17 cellular contexts compared by ENCODE assay signal in genomic region chr10:125049216-125049903, GRCh38.
DNase-seq lines count a peak whose midpoint lies in the region; ATAC-seq, FAIRE-seq and TF ChIP-seq lines count a peak whose summit lies in the region.
"Had no signal": no experiment of that assay in that cellular context is flagged by ENCODE, and none has a peak within 500 bp of the region (broad histone marks: within the 10 kb centered on the region; RNA-seq: fewer than 3 reads in every experiment).

No MANE protein-coding gene starts in this region.

- no peak for TF ChIP-seq RAD21 in HepG2 (CRISPR knock-in tag; IDR thresholded peaks at IDR 0.05)

- no peak overlapping the region for H3K27ac ChIP-seq in right lobe of liver
- no peak overlapping the region for H3K27ac ChIP-seq in HepG2 (ENCODE audit: extremely low read length, insufficient read depth, low read length)
- no peak overlapping the region for H3K27ac ChIP-seq in endothelial cell of umbilical vein (ENCODE audit: insufficient read depth, low read depth, low read length)
- peak overlapping the region; percentile 28 to 39 for H3K27ac ChIP-seq in ovary
- H3K27ac ChIP-seq: foreskin keratinocyte, GM23248 had no signal

- POLR2A ChIA-PET in HepG2 (lab: Yijun Ruan, JAX) (no interaction called here), endothelial cell of umbilical vein (lab: Charles Lee) (no interaction called here)

- H3K79me2 ChIP-seq in HepG2 (ENCODE audit: insufficient read depth, low read length) (no peaks in the 10 kb centered on the region), endothelial cell of umbilical vein (ENCODE audit: control insufficient read depth, insufficient read depth, low read length) (peaks cover 91% of the 10 kb centered on the region)

- intact Hi-C loops in right lobe of liver (cut with DNase I) (no loop called here), HepG2 (cut with micrococcal nuclease; ENCODE audit: unreplicated experiment) (no loop called here), endothelial cell of umbilical vein (cut with micrococcal nuclease) (loop anchor here (5.0 to 10.0 kb wide), 3 partner anchors 108 to 665 kb away; partner anchors contain the start of gene EDRF1), ovary (cut with DNase I) (loop anchor here in 1 of 4 donors (5.0 kb wide), 1 partner anchor 108 kb away; no protein-coding TSS in a partner anchor)

- ATAC-seq in right lobe of liver (peak in 3 of 4 donors; percentile 10 to 20 (median 17)), HepG2 (no peak)
- ATAC-seq: activated T-cell treated with anti-CD3 and anti-CD28 coated beads, Interleukin-2, amount 50 U/mL, for 4 hours; foreskin keratinocyte had no signal

- CTCF ChIA-PET in HepG2 (lab: Yijun Ruan, JAX; ENCODE audit: low intra/inter-chr PET ratio, low total read pairs) = no interaction called here
- CTCF ChIA-PET in endothelial cell of umbilical vein (lab: Charles Lee) = interaction anchor here (1.2 to 7.6 kb wide), 4 partner anchors 8 to 38 kb away, joined by 3 to 159 read pairs (median 4); no protein-coding TSS in a partner anchor

- TF ChIP-seq POLR2A in right lobe of liver (IDR thresholded peaks at IDR 0.05) = no peak
- TF ChIP-seq POLR2A in HepG2 (IDR thresholded peaks at IDR 0.05; ENCODE audit: insufficient read depth in 1 of 2, low read depth in 2 of 2, low read length in 2 of 2) = no peak
- no peak for TF ChIP-seq POLR2A in endothelial cell of umbilical vein (IDR thresholded peaks at IDR 0.05; ENCODE audit: low read depth, low read length)
- TF ChIP-seq POLR2A in ovary (IDR thresholded peaks at IDR 0.05) = no peak

- no peak for TF ChIP-seq CTCF in right lobe of liver (IDR thresholded peaks at IDR 0.05)
- no peak for TF ChIP-seq CTCF in HepG2 (CRISPR knock-in tag; IDR thresholded peaks at IDR 0.05)
- no peak for TF ChIP-seq CTCF in endothelial cell of umbilical vein (IDR thresholded peaks at IDR 0.05; ENCODE audit: extremely low read depth in 1 of 2, insufficient read depth in 1 of 2, low read depth in 1 of 2, low read length in 2 of 2)
- TF ChIP-seq CTCF in ovary (IDR thresholded peaks at IDR 0.05) = no peak

- DNase-seq in right lobe of liver (no peak), HepG2 (ENCODE audit: low spot score) (no peak), endothelial cell of umbilical vein (ENCODE audit: low read depth, low spot score) (peak; percentile 87), ovary (peak in 1 of 5 donors; percentile 33), COLO829 (ENCODE audit: low spot score) (no peak), RPMI8226 (no peak)
- DNase-seq in effector CD8-positive, alpha-beta T cell (lab: John Stamatoyannopoulos, UW) = no peak
- DNase-seq in stimulated activated CD8-positive, alpha-beta memory T cell treated with anti-CD3 and anti-CD28 coated beads, Interleukin-4, amount 100 ng/mL, for 48 hours = no peak
- DNase-seq: activated CD4-positive, alpha-beta T cell treated with anti-CD3 and anti-CD28 coated beads, Interleukin-2, amount 10 ng/mL, durations not matched to agents 24 days and 14 days; activated T-cell treated with anti-CD3 and anti-CD28 coated beads, Interleukin-2, amount 50 U/mL, for 4 hours; foreskin keratinocyte; GM23248; NCI-H1694; NCI-H510A treated with DMSO at 0.1 percent for 48 hours; stimulated activated naive CD4-positive, alpha-beta T cell treated with Interleukin-2 at 50 U/mL for 16 hours; T-helper 1 cell had no signal

- H2AFZ ChIP-seq in HepG2 (ENCODE audit: low read length) (no peak overlapping the region), endothelial cell of umbilical vein (ENCODE audit: low read depth, low read length) (no peak overlapping the region)
- H2AFZ ChIP-seq: GM23248 had no signal

- H3K36me3 ChIP-seq in right lobe of liver (no peaks in the 10 kb centered on the region), HepG2 (replicated peaks in 1 of 2; ENCODE audit: control insufficient read depth in 1 of 2, insufficient read depth in 2 of 2, low read length in 2 of 2) (no peaks in the 10 kb centered on the region), endothelial cell of umbilical vein (ENCODE audit: control insufficient read depth in 2 of 2, extremely low read depth in 1 of 2, insufficient read depth in 2 of 2, low read length in 2 of 2) (peaks cover 0 to 5% of the 10 kb centered on the region in 2 experiments), ovary (no peaks in the 10 kb centered on the region)

- no peaks in the 10 kb centered on the region for H3K9me3 ChIP-seq in right lobe of liver
- H3K9me3 ChIP-seq in HepG2 (ENCODE audit: low read length) = no peaks in the 10 kb centered on the region
- no peaks in the 10 kb centered on the region for H3K9me3 ChIP-seq in endothelial cell of umbilical vein (replicated peaks; ENCODE audit: control insufficient read depth, insufficient read depth, low read length)
- H3K9me3 ChIP-seq in ovary = no peaks in the 10 kb centered on the region

- TF ChIP-seq EP300 in HepG2 (IDR thresholded peaks at IDR 0.05; ENCODE audit: low read depth in 2 of 2, low read length in 2 of 2) = no peak
- TF ChIP-seq EP300 in HepG2 (CRISPR knock-in tag; IDR thresholded peaks at IDR 0.05; ENCODE audit: borderline replicate concordance) = no peak
- TF ChIP-seq EP300 in ovary (IDR thresholded peaks at IDR 0.05) = no peak

- H3K4me3 ChIP-seq in right lobe of liver (no peak overlapping the region), HepG2 (replicated peaks in 1 of 3; ENCODE audit: insufficient read depth in 1 of 3, low read depth in 2 of 3, low read length in 3 of 3) (no peak overlapping the region), endothelial cell of umbilical vein (replicated peaks in 1 of 3; ENCODE audit: insufficient read depth in 1 of 3, low read depth in 1 of 3, low read length in 3 of 3) (no peak overlapping the region), ovary (no peak overlapping the region)
- H3K4me3 ChIP-seq: GM23248 had no signal

- in situ Hi-C loops in HepG2 (cut with HindIII; ENCODE audit: extremely low pct_ligation_motif_present, low pct_unique_long_range_greater_than_20kb) = no loop called here

- no peaks in the 10 kb centered on the region for H3K9me1 ChIP-seq in endothelial cell of umbilical vein (replicated peaks; ENCODE audit: control insufficient read depth, extremely low read depth, insufficient read depth, low read length)

- H3K9ac ChIP-seq in HepG2 (ENCODE audit: insufficient read depth, low read depth, low read length) = no peak overlapping the region
- H3K9ac ChIP-seq in endothelial cell of umbilical vein (replicated peaks; ENCODE audit: extremely low read depth, insufficient read depth, low read length) = no peak overlapping the region
- H3K9ac ChIP-seq: GM23248 had no signal

- whole genome bisulfite sequencing in right lobe of liver (ENCODE audit: insufficient coverage, low coverage, low lambda C conversion rate, missing lambda C conversion rate) = 20% methylated on average over 7 of the region's 17 CpGs
- WGBS in HepG2 (ENCODE audit: low lambda C conversion rate) = 8% methylated on average over 16 of the region's 17 CpGs
- 55 to 57% (median 56%) methylated on average over 17 of the region's 17 CpGs for WGBS in ovary, 3 donors

- BruUV-seq in HepG2 (replicated peaks; lab: Mats Ljungman, UMichigan) = no TSS peak
- no TSS peak for BruUV-seq in endothelial cell of umbilical vein (replicated peaks; lab: Mats Ljungman, UMichigan)

- no peaks in the 10 kb centered on the region for H4K20me1 ChIP-seq in HepG2 (ENCODE audit: insufficient read depth, low read length)
- H4K20me1 ChIP-seq in endothelial cell of umbilical vein (replicated peaks; ENCODE audit: control insufficient read depth, extremely low read depth, insufficient read depth, low read length) = no peaks in the 10 kb centered on the region

- H3K4me1 ChIP-seq in right lobe of liver (peaks cover 0 to 5% (median 0%) of the 10 kb centered on the region in 4 donors), HepG2 (ENCODE audit: insufficient read depth, low read length) (no peaks in the 10 kb centered on the region), endothelial cell of umbilical vein (ENCODE audit: control insufficient read depth, extremely low read depth, insufficient read depth, low read length) (peaks cover 26% of the 10 kb centered on the region), ovary (ENCODE audit: insufficient read depth) (peaks cover 24% of the 10 kb centered on the region)

- FAIRE-seq in HepG2 (lab: Jason Lieb, UNC) = no peak
- FAIRE-seq in endothelial cell of umbilical vein (lab: Jason Lieb, UNC) = peak; percentile 18
- FAIRE-seq: RCC 7860 had no signal

- no peaks in the 10 kb centered on the region for H3K27me3 ChIP-seq in right lobe of liver
- H3K27me3 ChIP-seq in HepG2 (ENCODE audit: control insufficient read depth in 1 of 2, insufficient read depth in 2 of 2, low read length in 2 of 2) = peaks cover 7 to 56% of the 10 kb centered on the region in 2 experiments
- H3K27me3 ChIP-seq in endothelial cell of umbilical vein (ENCODE audit: control insufficient read depth in 2 of 2, insufficient read depth in 2 of 2, low read length in 2 of 2) = no peaks in the 10 kb centered on the region
- H3K27me3 ChIP-seq in ovary = no peaks in the 10 kb centered on the region
- H3K27me3 ChIP-seq: foreskin keratinocyte had no signal

- no peak overlapping the region for H3K4me2 ChIP-seq in HepG2 (ENCODE audit: low read depth, low read length)
- H3K4me2 ChIP-seq in endothelial cell of umbilical vein (ENCODE audit: insufficient read depth, low read length) = no peak overlapping the region

- dilution Hi-C loops in endothelial cell of umbilical vein (cut with MboI; ENCODE audit: extremely low pct_ligation_motif_present, low sequenced_read_pairs) = no loop called here

TF ChIP-seq in HepG2, 621 proteins besides CTCF, POLR2A, EP300 and RAD21 (continues in another document):
- TF ChIP-seq ZNF784 (CRISPR knock-in tag; IDR thresholded peaks at IDR 0.05; ENCODE audit: borderline replicate concordance) = no peak
- TF ChIP-seq SP140L (CRISPR knock-in tag; IDR thresholded peaks at IDR 0.05; ENCODE audit: borderline replicate concordance) = no peak

TF ChIP-seq in endothelial cell of umbilical vein, 7 proteins besides CTCF, POLR2A, EP300 and RAD21:
- no peak for TF ChIP-seq POLR2AphosphoS5 (IDR thresholded peaks at IDR 0.05; ENCODE audit: insufficient read depth, low read depth, low read length)

Comparison
In these comparisons a context has a peak if more than half of its experiments do, and no peak if none do; other contexts are left out.
1. H3K27ac ChIP-seq: peak in ovary (2 of 2); none in right lobe of liver (0 of 3), HepG2 (single experiment) and endothelial cell of umbilical vein (single experiment).